In the genomic region with DNA sequence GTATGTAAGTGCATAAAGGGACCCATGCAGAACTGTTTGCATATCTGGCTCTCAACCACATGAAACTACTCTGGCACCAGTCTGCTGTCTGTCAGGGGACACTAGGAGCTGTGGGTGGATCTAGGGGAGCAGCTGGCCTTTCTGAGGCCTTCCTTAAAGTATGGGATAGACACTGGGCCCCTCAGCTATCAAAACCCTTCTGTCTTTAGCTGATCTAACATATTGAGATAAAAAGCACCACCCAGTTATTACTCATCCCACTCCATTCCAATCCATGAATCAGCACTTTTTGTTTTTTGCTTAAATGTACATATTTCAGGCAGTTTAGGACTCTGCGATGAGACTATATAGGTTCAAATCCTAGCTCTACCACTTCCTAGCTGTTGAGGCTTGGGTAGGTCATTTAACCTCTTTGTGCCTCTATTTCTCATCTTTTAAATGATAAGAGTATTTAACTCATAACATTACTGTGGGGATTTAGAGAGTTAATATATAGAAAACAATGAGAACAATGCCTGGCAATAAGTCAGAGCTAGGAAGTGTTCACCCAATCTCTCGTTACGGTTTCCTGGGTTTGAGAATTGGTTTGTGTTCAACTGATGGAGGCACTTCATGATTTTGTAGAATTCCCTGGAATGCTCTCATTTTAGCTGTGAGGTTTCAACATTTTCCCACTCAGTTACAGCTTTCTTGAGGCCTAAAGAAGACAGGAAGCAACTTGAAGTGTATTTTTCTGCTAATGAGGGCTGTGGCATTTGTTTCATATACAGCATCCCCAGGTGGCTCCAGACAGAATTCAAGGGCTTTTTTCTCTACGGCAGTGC, we compare ENCODE assay signal across 1 cellular context.
TF ChIP-seq lines count a peak whose summit lies in the region.

No MANE protein-coding gene starts in this region.

TF ChIP-seq in K562, 482 proteins besides CTCF, POLR2A, EP300 and RAD21 (continued from another document and continues in another):
- TF ChIP-seq, protein P1, sequence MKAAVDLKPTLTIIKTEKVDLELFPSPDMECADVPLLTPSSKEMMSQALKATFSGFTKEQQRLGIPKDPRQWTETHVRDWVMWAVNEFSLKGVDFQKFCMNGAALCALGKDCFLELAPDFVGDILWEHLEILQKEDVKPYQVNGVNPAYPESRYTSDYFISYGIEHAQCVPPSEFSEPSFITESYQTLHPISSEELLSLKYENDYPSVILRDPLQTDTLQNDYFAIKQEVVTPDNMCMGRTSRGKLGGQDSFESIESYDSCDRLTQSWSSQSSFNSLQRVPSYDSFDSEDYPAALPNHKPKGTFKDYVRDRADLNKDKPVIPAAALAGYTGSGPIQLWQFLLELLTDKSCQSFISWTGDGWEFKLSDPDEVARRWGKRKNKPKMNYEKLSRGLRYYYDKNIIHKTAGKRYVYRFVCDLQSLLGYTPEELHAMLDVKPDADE (conservative IDR thresholded peaks at IDR 0.05; ENCODE audit: control insufficient read depth, low read depth, low read length), result no peak
- TF ChIP-seq ZNF316 (IDR thresholded peaks at IDR 0.05), result peak; percentile 100
- peak; percentile 18; the same call in 1 of the 2 replicates for TF ChIP-seq ZKSCAN8 (CRISPR knock-in tag; IDR thresholded peaks at IDR 0.05)
- TF ChIP-seq, protein P2, sequence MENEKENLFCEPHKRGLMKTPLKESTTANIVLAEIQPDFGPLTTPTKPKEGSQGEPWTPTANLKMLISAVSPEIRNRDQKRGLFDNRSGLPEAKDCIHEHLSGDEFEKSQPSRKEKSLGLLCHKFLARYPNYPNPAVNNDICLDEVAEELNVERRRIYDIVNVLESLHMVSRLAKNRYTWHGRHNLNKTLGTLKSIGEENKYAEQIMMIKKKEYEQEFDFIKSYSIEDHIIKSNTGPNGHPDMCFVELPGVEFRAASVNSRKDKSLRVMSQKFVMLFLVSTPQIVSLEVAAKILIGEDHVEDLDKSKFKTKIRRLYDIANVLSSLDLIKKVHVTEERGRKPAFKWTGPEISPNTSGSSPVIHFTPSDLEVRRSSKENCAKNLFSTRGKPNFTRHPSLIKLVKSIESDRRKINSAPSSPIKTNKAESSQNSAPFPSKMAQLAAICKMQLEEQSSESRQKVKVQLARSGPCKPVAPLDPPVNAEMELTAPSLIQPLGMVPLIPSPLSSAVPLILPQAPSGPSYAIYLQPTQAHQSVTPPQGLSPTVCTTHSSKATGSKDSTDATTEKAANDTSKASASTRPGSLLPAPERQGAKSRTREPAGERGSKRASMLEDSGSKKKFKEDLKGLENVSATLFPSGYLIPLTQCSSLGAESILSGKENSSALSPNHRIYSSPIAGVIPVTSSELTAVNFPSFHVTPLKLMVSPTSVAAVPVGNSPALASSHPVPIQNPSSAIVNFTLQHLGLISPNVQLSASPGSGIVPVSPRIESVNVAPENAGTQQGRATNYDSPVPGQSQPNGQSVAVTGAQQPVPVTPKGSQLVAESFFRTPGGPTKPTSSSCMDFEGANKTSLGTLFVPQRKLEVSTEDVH (IDR thresholded peaks at IDR 0.05; ENCODE audit: low read depth, partially characterized antibody), result no peak
- no peak for TF ChIP-seq ZSCAN32 (CRISPR knock-in tag; IDR thresholded peaks at IDR 0.05)
- no peak for TF ChIP-seq TAF7 (tag; IDR thresholded peaks at IDR 0.05)
- peak; percentile 53; the same call in 1 of the 2 replicates for TF ChIP-seq HDAC2 (IDR thresholded peaks at IDR 0.05)
- TF ChIP-seq, protein P3, sequence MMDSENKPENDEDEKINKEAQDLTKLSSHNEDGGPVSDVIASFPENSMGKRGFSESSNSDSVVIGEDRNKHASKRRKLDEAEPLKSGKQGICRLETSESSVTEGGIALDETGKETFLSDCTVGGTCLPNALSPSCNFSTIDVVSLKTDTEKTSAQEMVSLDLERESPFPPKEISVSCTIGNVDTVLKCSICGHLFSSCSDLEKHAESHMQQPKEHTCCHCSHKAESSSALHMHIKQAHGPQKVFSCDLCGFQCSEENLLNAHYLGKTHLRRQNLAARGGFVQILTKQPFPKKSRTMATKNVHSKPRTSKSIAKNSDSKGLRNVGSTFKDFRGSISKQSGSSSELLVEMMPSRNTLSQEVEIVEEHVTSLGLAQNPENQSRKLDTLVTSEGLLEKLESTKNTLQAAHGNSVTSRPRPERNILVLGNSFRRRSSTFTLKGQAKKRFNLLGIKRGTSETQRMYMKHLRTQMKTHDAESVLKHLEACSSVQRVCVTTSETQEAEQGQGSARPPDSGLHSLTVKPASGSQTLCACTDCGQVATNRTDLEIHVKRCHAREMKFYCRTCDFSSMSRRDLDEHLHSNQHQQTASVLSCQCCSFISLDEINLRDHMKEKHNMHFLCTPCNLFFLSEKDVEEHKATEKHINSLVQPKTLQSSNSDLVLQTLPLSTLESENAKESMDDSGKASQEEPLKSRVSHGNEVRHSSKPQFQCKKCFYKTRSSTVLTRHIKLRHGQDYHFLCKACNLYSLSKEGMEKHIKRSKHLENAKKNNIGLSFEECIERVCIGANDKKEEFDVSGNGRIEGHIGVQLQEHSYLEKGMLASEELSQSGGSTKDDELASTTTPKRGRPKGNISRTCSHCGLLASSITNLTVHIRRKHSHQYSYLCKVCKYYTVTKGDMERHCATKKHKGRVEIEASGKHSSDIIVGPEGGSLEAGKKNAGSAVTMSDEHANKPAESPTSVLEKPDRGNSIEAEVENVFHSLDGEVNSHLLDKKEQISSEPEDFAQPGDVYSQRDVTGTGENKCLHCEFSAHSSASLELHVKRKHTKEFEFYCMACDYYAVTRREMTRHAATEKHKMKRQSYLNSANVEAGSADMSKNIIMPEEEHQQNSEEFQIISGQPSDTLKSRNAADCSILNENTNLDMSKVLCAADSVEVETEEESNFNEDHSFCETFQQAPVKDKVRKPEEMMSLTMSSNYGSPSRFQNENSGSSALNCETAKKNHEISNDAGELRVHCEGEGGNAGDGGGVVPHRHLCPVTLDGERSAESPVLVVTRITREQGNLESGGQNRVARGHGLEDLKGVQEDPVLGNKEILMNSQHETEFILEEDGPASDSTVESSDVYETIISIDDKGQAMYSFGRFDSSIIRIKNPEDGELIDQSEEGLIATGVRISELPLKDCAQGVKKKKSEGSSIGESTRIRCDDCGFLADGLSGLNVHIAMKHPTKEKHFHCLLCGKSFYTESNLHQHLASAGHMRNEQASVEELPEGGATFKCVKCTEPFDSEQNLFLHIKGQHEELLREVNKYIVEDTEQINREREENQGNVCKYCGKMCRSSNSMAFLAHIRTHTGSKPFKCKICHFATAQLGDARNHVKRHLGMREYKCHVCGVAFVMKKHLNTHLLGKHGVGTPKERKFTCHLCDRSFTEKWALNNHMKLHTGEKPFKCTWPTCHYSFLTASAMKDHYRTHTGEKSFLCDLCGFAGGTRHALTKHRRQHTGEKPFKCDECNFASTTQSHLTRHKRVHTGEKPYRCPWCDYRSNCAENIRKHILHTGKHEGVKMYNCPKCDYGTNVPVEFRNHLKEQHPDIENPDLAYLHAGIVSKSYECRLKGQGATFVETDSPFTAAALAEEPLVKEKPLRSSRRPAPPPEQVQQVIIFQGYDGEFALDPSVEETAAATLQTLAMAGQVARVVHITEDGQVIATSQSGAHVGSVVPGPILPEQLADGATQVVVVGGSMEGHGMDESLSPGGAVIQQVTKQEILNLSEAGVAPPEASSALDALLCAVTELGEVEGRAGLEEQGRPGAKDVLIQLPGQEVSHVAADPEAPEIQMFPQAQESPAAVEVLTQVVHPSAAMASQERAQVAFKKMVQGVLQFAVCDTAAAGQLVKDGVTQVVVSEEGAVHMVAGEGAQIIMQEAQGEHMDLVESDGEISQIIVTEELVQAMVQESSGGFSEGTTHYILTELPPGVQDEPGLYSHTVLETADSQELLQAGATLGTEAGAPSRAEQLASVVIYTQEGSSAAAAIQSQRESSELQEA (IDR thresholded peaks at IDR 0.05; ENCODE audit: low read depth), result no peak
- peak; percentile 82 for TF ChIP-seq CCNT2 (IDR thresholded peaks at IDR 0.05; ENCODE audit: borderline replicate concordance, extremely low read depth, insufficient read length, low read depth, low read length)
- no peak for TF ChIP-seq XRCC4 (IDR thresholded peaks at IDR 0.05; ENCODE audit: extremely low read depth, insufficient read depth, insufficient read length)
- TF ChIP-seq SMC3 (conservative IDR thresholded peaks at IDR 0.05; ENCODE audit: insufficient read depth, low read depth, low read length), result 0 out of 2 replicates have a peak, but pooled peaks have one; percentile 4
- TF ChIP-seq SP2 (IDR thresholded peaks at IDR 0.05; ENCODE audit: extremely low read depth, low read depth, low read length, poor library complexity, severe bottlenecking), result no peak
- no peak for TF ChIP-seq NFYB (IDR thresholded peaks at IDR 0.05; ENCODE audit: extremely low read depth, insufficient read length)
- TF ChIP-seq ZFP30 (CRISPR knock-in tag; IDR thresholded peaks at IDR 0.05; ENCODE audit: borderline replicate concordance), result no peak
- TF ChIP-seq GABPB2 (CRISPR knock-in tag; conservative IDR thresholded peaks at IDR 0.05), result no peak
- TF ChIP-seq, protein P4, sequence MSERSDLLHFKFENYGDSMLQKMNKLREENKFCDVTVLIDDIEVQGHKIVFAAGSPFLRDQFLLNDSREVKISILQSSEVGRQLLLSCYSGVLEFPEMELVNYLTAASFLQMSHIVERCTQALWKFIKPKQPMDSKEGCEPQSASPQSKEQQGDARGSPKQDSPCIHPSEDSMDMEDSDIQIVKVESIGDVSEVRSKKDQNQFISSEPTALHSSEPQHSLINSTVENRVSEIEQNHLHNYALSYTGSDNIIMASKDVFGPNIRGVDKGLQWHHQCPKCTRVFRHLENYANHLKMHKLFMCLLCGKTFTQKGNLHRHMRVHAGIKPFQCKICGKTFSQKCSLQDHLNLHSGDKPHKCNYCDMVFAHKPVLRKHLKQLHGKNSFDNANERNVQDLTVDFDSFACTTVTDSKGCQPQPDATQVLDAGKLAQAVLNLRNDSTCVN (CRISPR knock-in tag; IDR thresholded peaks at IDR 0.05), result no peak; the same call in 1 of the 2 replicates
- TF ChIP-seq PTTG1 (tag; IDR thresholded peaks at IDR 0.05; ENCODE audit: low read depth), result 0 out of 2 replicates have a peak, but pooled peaks have one; percentile 35
- TF ChIP-seq, protein P5, sequence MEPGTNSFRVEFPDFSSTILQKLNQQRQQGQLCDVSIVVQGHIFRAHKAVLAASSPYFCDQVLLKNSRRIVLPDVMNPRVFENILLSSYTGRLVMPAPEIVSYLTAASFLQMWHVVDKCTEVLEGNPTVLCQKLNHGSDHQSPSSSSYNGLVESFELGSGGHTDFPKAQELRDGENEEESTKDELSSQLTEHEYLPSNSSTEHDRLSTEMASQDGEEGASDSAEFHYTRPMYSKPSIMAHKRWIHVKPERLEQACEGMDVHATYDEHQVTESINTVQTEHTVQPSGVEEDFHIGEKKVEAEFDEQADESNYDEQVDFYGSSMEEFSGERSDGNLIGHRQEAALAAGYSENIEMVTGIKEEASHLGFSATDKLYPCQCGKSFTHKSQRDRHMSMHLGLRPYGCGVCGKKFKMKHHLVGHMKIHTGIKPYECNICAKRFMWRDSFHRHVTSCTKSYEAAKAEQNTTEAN (CRISPR knock-in tag; IDR thresholded peaks at IDR 0.05), result no peak
- TF ChIP-seq, protein P6, sequence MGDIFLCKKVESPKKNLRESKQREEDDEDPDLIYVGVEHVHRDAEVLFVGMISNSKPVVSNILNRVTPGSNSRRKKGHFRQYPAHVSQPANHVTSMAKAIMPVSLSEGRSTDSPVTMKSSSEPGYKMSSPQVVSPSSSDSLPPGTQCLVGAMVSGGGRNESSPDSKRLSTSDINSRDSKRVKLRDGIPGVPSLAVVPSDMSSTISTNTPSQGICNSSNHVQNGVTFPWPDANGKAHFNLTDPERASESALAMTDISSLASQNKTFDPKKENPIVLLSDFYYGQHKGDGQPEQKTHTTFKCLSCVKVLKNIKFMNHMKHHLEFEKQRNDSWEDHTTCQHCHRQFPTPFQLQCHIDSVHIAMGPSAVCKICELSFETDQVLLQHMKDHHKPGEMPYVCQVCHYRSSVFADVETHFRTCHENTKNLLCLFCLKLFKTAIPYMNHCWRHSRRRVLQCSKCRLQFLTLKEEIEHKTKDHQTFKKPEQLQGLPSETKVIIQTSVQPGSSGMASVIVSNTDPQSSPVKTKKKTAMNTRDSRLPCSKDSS (IDR thresholded peaks at IDR 0.05; ENCODE audit: low read depth, partially characterized antibody), result no peak
- TF ChIP-seq ZKSCAN3 (CRISPR knock-in tag; IDR thresholded peaks at IDR 0.05), result no peak
- no peak for TF ChIP-seq SIN3B (IDR thresholded peaks at IDR 0.05; ENCODE audit: low read depth)
- TF ChIP-seq KDM4B (IDR thresholded peaks at IDR 0.05; ENCODE audit: borderline replicate concordance in 2 of 2, low read depth in 1 of 2), result 0 out of 4 replicates have a peak, but pooled peaks of 1 of the 2 experiments have one; percentile 4
- TF ChIP-seq, protein P7, sequence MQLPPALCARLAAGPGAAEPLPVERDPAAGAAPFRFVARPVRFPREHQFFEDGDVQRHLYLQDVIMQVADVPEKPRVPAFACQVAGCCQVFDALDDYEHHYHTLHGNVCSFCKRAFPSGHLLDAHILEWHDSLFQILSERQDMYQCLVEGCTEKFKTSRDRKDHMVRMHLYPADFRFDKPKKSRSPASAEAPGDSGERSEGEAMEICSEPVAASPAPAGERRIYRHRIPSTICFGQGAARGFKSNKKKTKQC (CRISPR knock-in tag; IDR thresholded peaks at IDR 0.05), result no peak
- TF ChIP-seq, protein P8, sequence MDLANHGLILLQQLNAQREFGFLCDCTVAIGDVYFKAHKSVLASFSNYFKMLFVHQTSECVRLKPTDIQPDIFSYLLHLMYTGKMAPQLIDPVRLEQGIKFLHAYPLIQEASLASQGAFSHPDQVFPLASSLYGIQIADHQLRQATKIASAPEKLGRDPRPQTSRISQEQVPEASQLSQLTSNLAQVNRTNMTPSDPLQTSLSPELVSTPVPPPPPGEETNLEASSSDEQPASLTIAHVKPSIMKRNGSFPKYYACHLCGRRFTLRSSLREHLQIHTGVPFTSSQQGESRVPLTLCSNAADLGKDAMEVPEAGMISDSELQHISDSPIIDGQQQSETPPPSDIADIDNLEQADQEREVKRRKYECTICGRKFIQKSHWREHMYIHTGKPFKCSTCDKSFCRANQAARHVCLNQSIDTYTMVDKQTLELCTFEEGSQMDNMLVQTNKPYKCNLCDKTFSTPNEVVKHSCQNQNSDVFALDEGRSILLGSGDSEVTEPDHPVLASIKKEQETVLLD (IDR thresholded peaks at IDR 0.05), result no peak; the same call in 1 of the 2 replicates
- TF ChIP-seq, protein P9, sequence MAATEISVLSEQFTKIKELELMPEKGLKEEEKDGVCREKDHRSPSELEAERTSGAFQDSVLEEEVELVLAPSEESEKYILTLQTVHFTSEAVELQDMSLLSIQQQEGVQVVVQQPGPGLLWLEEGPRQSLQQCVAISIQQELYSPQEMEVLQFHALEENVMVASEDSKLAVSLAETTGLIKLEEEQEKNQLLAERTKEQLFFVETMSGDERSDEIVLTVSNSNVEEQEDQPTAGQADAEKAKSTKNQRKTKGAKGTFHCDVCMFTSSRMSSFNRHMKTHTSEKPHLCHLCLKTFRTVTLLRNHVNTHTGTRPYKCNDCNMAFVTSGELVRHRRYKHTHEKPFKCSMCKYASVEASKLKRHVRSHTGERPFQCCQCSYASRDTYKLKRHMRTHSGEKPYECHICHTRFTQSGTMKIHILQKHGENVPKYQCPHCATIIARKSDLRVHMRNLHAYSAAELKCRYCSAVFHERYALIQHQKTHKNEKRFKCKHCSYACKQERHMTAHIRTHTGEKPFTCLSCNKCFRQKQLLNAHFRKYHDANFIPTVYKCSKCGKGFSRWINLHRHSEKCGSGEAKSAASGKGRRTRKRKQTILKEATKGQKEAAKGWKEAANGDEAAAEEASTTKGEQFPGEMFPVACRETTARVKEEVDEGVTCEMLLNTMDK (IDR thresholded peaks at IDR 0.05; ENCODE audit: borderline replicate concordance, insufficient read depth, low read depth, low read length, poor library complexity, severe bottlenecking), result no peak
- no peak for TF ChIP-seq FIP1L1 (IDR thresholded peaks at IDR 0.05; ENCODE audit: low read depth, low read length, poor library complexity, severe bottlenecking)
